10 cellular contexts compared by ENCODE assay signal in the genomic region with DNA sequence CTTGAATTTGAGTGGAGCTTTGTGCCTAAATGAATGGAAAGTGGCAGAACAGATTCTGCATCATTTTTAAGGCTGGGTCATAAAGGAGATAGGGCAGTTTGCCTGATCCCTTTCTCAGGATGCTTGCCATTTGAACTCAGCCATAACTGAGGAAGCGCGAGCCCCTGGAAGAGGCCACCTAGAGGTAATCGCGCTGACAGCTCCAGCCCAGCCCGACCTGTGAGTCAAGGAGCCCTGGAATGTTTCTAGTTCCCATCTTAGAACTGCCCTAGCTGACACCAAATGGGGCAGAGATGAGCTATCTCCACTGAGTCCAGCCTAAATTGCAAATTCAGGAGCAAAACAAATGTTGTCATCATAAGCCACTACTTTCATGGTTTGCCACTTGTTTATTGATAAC.
"Had no signal": no experiment of that assay in that cellular context is flagged by ENCODE, and none has a peak within 500 bp of the region (broad histone marks: within the 10 kb centered on the region; RNA-seq: fewer than 3 reads in every experiment).

No MANE protein-coding gene starts in this region.

- H3K36me3 ChIP-seq: adrenal gland, tibial artery had no signal

- H3K4me3 ChIP-seq: adrenal gland, tibial artery had no signal

- ATAC-seq: activated T-helper 17 cell treated with anti-CD3 and anti-CD28 coated beads, Interleukin-2, amount 50 U/mL, for 72 hours; stimulated activated naive B cell treated with anti-CD40 and anti-IgM and Interleukin-4, amounts not matched to agents 10 μg/mL and 1 μg/mL and 100 μg/mL, for 72 hours had no signal

- H3K36me3 Mint-ChIP-seq: activated naive CD4-positive, alpha-beta T cell treated with anti-CD3 and anti-CD28 coated beads, Interleukin-2, amount 10 ng/mL, durations not matched to agents 7 days and 5 days; stimulated activated naive B cell treated with anti-CD40 and anti-IgM and Interleukin-4, amounts not matched to agents 10 μg/mL and 1 μg/mL and 100 μg/mL, for 72 hours had no signal

- H3K27me3 Mint-ChIP-seq: activated naive CD4-positive, alpha-beta T cell treated with anti-CD3 and anti-CD28 coated beads, Interleukin-2, amount 10 ng/mL, durations not matched to agents 7 days and 5 days; stimulated activated naive B cell treated with anti-CD40 and anti-IgM and Interleukin-4, amounts not matched to agents 10 μg/mL and 1 μg/mL and 100 μg/mL, for 72 hours had no signal

- H3K4me1 Mint-ChIP-seq: activated naive CD4-positive, alpha-beta T cell treated with anti-CD3 and anti-CD28 coated beads, Interleukin-2, amount 10 ng/mL, durations not matched to agents 7 days and 5 days; activated T-helper 17 cell treated with anti-CD3 and anti-CD28 coated beads, Interleukin-2, amount 50 U/mL, for 72 hours; stimulated activated naive B cell treated with anti-CD40 and anti-IgM and Interleukin-4, amounts not matched to agents 10 μg/mL and 1 μg/mL and 100 μg/mL, for 72 hours had no signal

- FAIRE-seq: urothelium cell line had no signal

- H3K4me3 Mint-ChIP-seq: activated naive CD4-positive, alpha-beta T cell treated with anti-CD3 and anti-CD28 coated beads, Interleukin-2, amount 10 ng/mL, durations not matched to agents 7 days and 5 days; activated T-helper 17 cell treated with anti-CD3 and anti-CD28 coated beads, Interleukin-2, amount 50 U/mL, for 72 hours; nephron; stimulated activated naive B cell treated with anti-CD40 and anti-IgM and Interleukin-4, amounts not matched to agents 10 μg/mL and 1 μg/mL and 100 μg/mL, for 72 hours had no signal

- H3K9me3 ChIP-seq: adrenal gland, tibial artery had no signal

- H3K4me1 ChIP-seq: adrenal gland had no signal

- H3K27ac Mint-ChIP-seq: activated naive CD4-positive, alpha-beta T cell treated with anti-CD3 and anti-CD28 coated beads, Interleukin-2, amount 10 ng/mL, durations not matched to agents 7 days and 5 days; activated T-helper 17 cell treated with anti-CD3 and anti-CD28 coated beads, Interleukin-2, amount 50 U/mL, for 72 hours; stimulated activated naive B cell treated with anti-CD40 and anti-IgM and Interleukin-4, amounts not matched to agents 10 μg/mL and 1 μg/mL and 100 μg/mL, for 72 hours had no signal

- H3K27me3 ChIP-seq: adrenal gland, tibial artery had no signal

- H3K27ac ChIP-seq: adrenal gland, tibial artery had no signal

- DNase-seq: activated CD4-positive, alpha-beta T cell treated with anti-CD3 and anti-CD28 coated beads for 1 hour; activated CD4-positive, alpha-beta T cell treated with anti-CD3 and anti-CD28 coated beads, Interleukin-2, amount 50 U/mL, for 4 hours; activated naive CD4-positive, alpha-beta T cell treated with anti-CD3 and anti-CD28 coated beads, Interleukin-2, amount 10 ng/mL, durations not matched to agents 7 days and 5 days; adrenal gland; stimulated activated CD4-positive, alpha-beta T cell treated with anti-CD3 and anti-CD28 coated beads, Interleukin-4, amount 100 ng/mL, for 1 hour; stimulated activated naive B cell treated with anti-CD40 and anti-IgM and Interleukin-4, amounts not matched to agents 10 μg/mL and 1 μg/mL and 100 μg/mL, for 72 hours; tibial artery had no signal
